Comparison of ENCODE assay signal across 8 cellular contexts in genomic region chr16:67555795-67556212, GRCh38. TPM values are rescaled to one million over a fixed set of nuclear protein-coding genes. Genes with fewer than 3 reads are reported as not detected.
A peak's percentile ranks its signal among the peaks of the same experiment; 100 is the strongest.
DNase-seq lines count a peak whose midpoint lies in the region; ATAC-seq and TF ChIP-seq lines count a peak whose summit lies in the region.

No MANE protein-coding gene starts in this region.

- peak; percentile 50 for DNase-seq in Daoy (ENCODE audit: low read depth)
- peak; percentile 64 to 71 for DNase-seq in Kasumi-1 (lab: John Stamatoyannopoulos, UW)
- no peak for DNase-seq in activated naive CD8-positive, alpha-beta T cell treated with anti-CD3 and anti-CD28 coated beads for 36 hours
- no peak for DNase-seq in natural killer cell
- DNase-seq in anterior cingulate cortex (lab: John Stamatoyannopoulos, UW) = no peak
- DNase-seq in stimulated activated CD4-positive, alpha-beta T cell treated with anti-CD3 and anti-CD28 coated beads, Interleukin-15, amount 100 ng/mL, for 24 hours = no peak
- DNase-seq in activated gamma-delta T cell treated with Interleukin-2 at 50 U/mL for 16 hours = no peak

- H3K4me1 Mint-ChIP-seq in activated naive CD8-positive, alpha-beta T cell treated with anti-CD3 and anti-CD28 coated beads for 36 hours = peaks cover 52% of the 10 kb centered on the region
- H3K4me1 Mint-ChIP-seq in natural killer cell = peaks cover 17 to 20% of the 10 kb centered on the region in 2 donors

- H3K36me3 Mint-ChIP-seq in activated naive CD8-positive, alpha-beta T cell treated with anti-CD3 and anti-CD28 coated beads for 36 hours = peaks cover 22% of the 10 kb centered on the region
- H3K36me3 Mint-ChIP-seq in natural killer cell = no peaks in the 10 kb centered on the region

- H3K4me3 Mint-ChIP-seq in activated naive CD8-positive, alpha-beta T cell treated with anti-CD3 and anti-CD28 coated beads for 36 hours = peak overlapping the region; percentile 54
- peak overlapping the region; percentile 53 for H3K4me3 Mint-ChIP-seq in natural killer cell

- no peak for TF ChIP-seq CTCF in natural killer cell (IDR thresholded peaks at IDR 0.05)

- ATAC-seq in natural killer cell = peak; percentile 84 to 94 (median 90)
- ATAC-seq in GM18502 (IDR thresholded peaks at IDR 0.05; ENCODE audit: poor library complexity, unreplicated experiment) = no peak

- H3K27ac Mint-ChIP-seq in activated naive CD8-positive, alpha-beta T cell treated with anti-CD3 and anti-CD28 coated beads for 36 hours = peak overlapping the region; percentile 99
- peak overlapping the region; percentile 89 to 92 for H3K27ac Mint-ChIP-seq in natural killer cell

- H3K27me3 Mint-ChIP-seq in activated naive CD8-positive, alpha-beta T cell treated with anti-CD3 and anti-CD28 coated beads for 36 hours = no peaks in the 10 kb centered on the region
- H3K27me3 Mint-ChIP-seq in natural killer cell (ENCODE audit: low read depth in 2 of 2) = no peaks in the 10 kb centered on the region

- intact Hi-C loops in natural killer cell (cut with micrococcal nuclease) = no loop called here

- no peaks in the 10 kb centered on the region for H3K9me3 Mint-ChIP-seq in activated naive CD8-positive, alpha-beta T cell treated with anti-CD3 and anti-CD28 coated beads for 36 hours
- no peaks in the 10 kb centered on the region for H3K9me3 Mint-ChIP-seq in natural killer cell

RNA-seq across cellular contexts. Expression of gene CTCF, which starts 6.5 kb away (rescaled TPM):
- total RNA-seq in Daoy (2014; rRNA removed; shearing (Covaris generic)) = 25.9 and 30.8 TPM in 2 replicates
- total RNA-seq in activated naive CD8-positive, alpha-beta T cell treated with anti-CD3 and anti-CD28 coated beads for 36 hours = 10 to 100 TPM; 55.8 to 55.9 TPM
- 10 to 100 TPM; 61.4 to 76.7 (median 63.6) TPM for total RNA-seq in natural killer cell

RNA-seq across cellular contexts. Expression of gene RIPOR1, which starts 27.2 kb away (rescaled TPM):
- 5.4 and 6.3 TPM in 2 replicates for total RNA-seq in Daoy (2014; rRNA removed; shearing (Covaris generic))
- 10 to 100 TPM; 13.9 to 14.0 TPM for total RNA-seq in activated naive CD8-positive, alpha-beta T cell treated with anti-CD3 and anti-CD28 coated beads for 36 hours
- 100 to 1,000 TPM in 1 of 3 donors, 10 to 100 TPM in 2; 68.2 to 118 (median 74.8) TPM for total RNA-seq in natural killer cell

Comparison
In these comparisons a context has a peak if more than half of its experiments do, and no peak if none do; other contexts are left out.
1. DNase-seq: peak in Daoy (single experiment) and Kasumi-1 (2 of 2); none in activated naive CD8-positive, alpha-beta T cell treated with anti-CD3 and anti-CD28 coated beads for 36 hours (single experiment), natural killer cell (single experiment), anterior cingulate cortex (0 of 58), stimulated activated CD4-positive, alpha-beta T cell treated with anti-CD3 and anti-CD28 coated beads, Interleukin-15, amount 100 ng/mL, for 24 hours (single experiment) and activated gamma-delta T cell treated with Interleukin-2 at 50 U/mL for 16 hours (single experiment).